Comparison of ENCODE assay signal across 19 cellular contexts in genomic region chr9:132793606-132794580, GRCh38.
"Had no signal": no experiment of that assay in that cellular context is flagged by ENCODE, and none has a peak within 500 bp of the region (broad histone marks: within the 10 kb centered on the region; RNA-seq: fewer than 3 reads in every experiment).

No MANE protein-coding gene starts in this region.

- H3K4me1 Mint-ChIP-seq: activated naive CD4-positive, alpha-beta T cell treated with anti-CD3 and anti-CD28 coated beads, Interleukin-2, amount 10 ng/mL, durations not matched to agents 7 days and 5 days; naive B cell had no signal

- H3K36me3 Mint-ChIP-seq: activated naive CD4-positive, alpha-beta T cell treated with anti-CD3 and anti-CD28 coated beads, Interleukin-2, amount 10 ng/mL, durations not matched to agents 7 days and 5 days; memory B cell; naive B cell; stimulated activated naive B cell treated with anti-CD40 and anti-IgM and Interleukin-4, amounts not matched to agents 10 μg/mL and 1 μg/mL and 100 μg/mL, for 72 hours had no signal

- ATAC-seq: activated CD8-positive, alpha-beta T cell treated with anti-CD3 and anti-CD28 coated beads, Interleukin-2, amount 10 ng/mL, durations not matched to agents 7 days and 5 days; activated naive CD8-positive, alpha-beta T cell treated with anti-CD3 and anti-CD28 coated beads, Interleukin-2, amount 50 U/mL, for 24 hours; stimulated activated naive B cell treated with anti-CD40 and anti-IgM and Interleukin-4, amounts not matched to agents 10 μg/mL and 1 μg/mL and 100 μg/mL, for 72 hours had no signal

- H3K27ac ChIP-seq: foreskin keratinocyte, SK-N-MC, transverse colon had no signal

- H3K4me3 ChIP-seq: SK-N-MC, transverse colon had no signal

- DNase-seq: activated CD4-positive, alpha-beta T cell treated with anti-CD3 and anti-CD28 coated beads for 1 hour; activated CD4-positive, alpha-beta T cell treated with anti-CD3 and anti-CD28 coated beads, Interleukin-2, amount 50 U/mL, for 1 hour; activated CD8-positive, alpha-beta T cell treated with anti-CD3 and anti-CD28 coated beads, Interleukin-2, amount 10 ng/mL, durations not matched to agents 7 days and 5 days; activated naive CD4-positive, alpha-beta T cell treated with anti-CD3 and anti-CD28 coated beads, Interleukin-2, amount 10 ng/mL, durations not matched to agents 7 days and 5 days; activated naive CD8-positive, alpha-beta T cell treated with anti-CD3 and anti-CD28 coated beads, Interleukin-2, amount 50 U/mL, for 24 hours; cerebellar nuclear complex; effector CD4-positive, alpha-beta T cell; naive B cell; retina; stimulated activated CD4-positive, alpha-beta T cell treated with anti-CD3 and anti-CD28 coated beads, Interleukin-2, amount 100 ng/mL, for 48 hours; stimulated activated CD8-positive, alpha-beta memory T cell treated with anti-CD3 and anti-CD28 coated beads, Interleukin-4, amount 100 ng/mL, for 48 hours; stimulated activated naive B cell treated with anti-CD40 and anti-IgM and Interleukin-4, amounts not matched to agents 10 μg/mL and 1 μg/mL and 100 μg/mL, for 72 hours; SW 1271 had no signal

- H3K4me3 Mint-ChIP-seq: activated CD8-positive, alpha-beta T cell treated with anti-CD3 and anti-CD28 coated beads, Interleukin-2, amount 10 ng/mL, durations not matched to agents 7 days and 5 days; activated naive CD4-positive, alpha-beta T cell treated with anti-CD3 and anti-CD28 coated beads, Interleukin-2, amount 10 ng/mL, durations not matched to agents 7 days and 5 days; activated naive CD8-positive, alpha-beta T cell treated with anti-CD3 and anti-CD28 coated beads, Interleukin-2, amount 50 U/mL, for 24 hours; memory B cell; naive B cell; neural crest cell; stimulated activated naive B cell treated with anti-CD40 and anti-IgM and Interleukin-4, amounts not matched to agents 10 μg/mL and 1 μg/mL and 100 μg/mL, for 72 hours had no signal

- H3K9me3 ChIP-seq: transverse colon had no signal

- H3K27ac Mint-ChIP-seq: activated CD8-positive, alpha-beta T cell treated with anti-CD3 and anti-CD28 coated beads, Interleukin-2, amount 10 ng/mL, durations not matched to agents 7 days and 5 days; activated naive CD4-positive, alpha-beta T cell treated with anti-CD3 and anti-CD28 coated beads, Interleukin-2, amount 10 ng/mL, durations not matched to agents 7 days and 5 days; activated naive CD8-positive, alpha-beta T cell treated with anti-CD3 and anti-CD28 coated beads, Interleukin-2, amount 50 U/mL, for 24 hours; memory B cell; naive B cell; progenitor cell of endocrine pancreas; stimulated activated naive B cell treated with anti-CD40 and anti-IgM and Interleukin-4, amounts not matched to agents 10 μg/mL and 1 μg/mL and 100 μg/mL, for 72 hours had no signal

- H3K9me3 Mint-ChIP-seq: activated naive CD4-positive, alpha-beta T cell treated with anti-CD3 and anti-CD28 coated beads, Interleukin-2, amount 10 ng/mL, durations not matched to agents 7 days and 5 days; activated naive CD8-positive, alpha-beta T cell treated with anti-CD3 and anti-CD28 coated beads, Interleukin-2, amount 50 U/mL, for 24 hours had no signal
